Comparison of ENCODE assay signal across 22 cellular contexts in genomic region chr4:156538651-156539285, GRCh38.
"Had no signal": no experiment of that assay in that cellular context is flagged by ENCODE, and none has a peak within 500 bp of the region (broad histone marks: within the 10 kb centered on the region; RNA-seq: fewer than 3 reads in every experiment).

No MANE protein-coding gene starts in this region.

- H3K36me3 ChIP-seq: left lung, neutrophil, ovary, prostate gland, thyroid gland had no signal

- H3K4me3 ChIP-seq: body of pancreas, left lung, lung, ovary, prostate gland, thyroid gland had no signal

- FAIRE-seq: endometrium had no signal

- ATAC-seq: activated T-cell treated with anti-CD3 and anti-CD28 coated beads, Interleukin-2, amount 50 U/mL, for 4 hours; body of pancreas; foreskin keratinocyte; left lung; natural killer cell; WTC11 had no signal

- DNase-seq: activated CD4-positive, alpha-beta T cell treated with anti-CD3 and anti-CD28 coated beads, Interleukin-2, amount 50 U/mL, for 4 hours; activated CD8-positive, alpha-beta memory T cell treated with anti-CD3 and anti-CD28 coated beads, Interleukin-2, amount 50 U/mL, for 48 hours; activated naive CD4-positive, alpha-beta T cell treated with anti-CD3 and anti-CD28 coated beads for 36 hours; activated T-cell treated with anti-CD3 and anti-CD28 coated beads, Interleukin-2, amount 50 U/mL, for 4 hours; body of pancreas; caudate nucleus; effector CD4-positive, alpha-beta T cell; erythroblast; kidney glomerular epithelial cell; left lung; natural killer cell; ovary; stimulated activated CD4-positive, alpha-beta T cell treated with anti-CD3 and anti-CD28 coated beads, Interleukin-4, amount 100 ng/mL, for 4 hours; substantia nigra; T1000; thyroid gland had no signal

- H3K27me3 ChIP-seq: body of pancreas, foreskin keratinocyte, left lung, neutrophil, ovary, thyroid gland had no signal
